ENCODE assay signal across 36 cellular contexts in genomic region chr3:182941719-182942118, GRCh38.
"Had no signal": no experiment of that assay in that cellular context is flagged by ENCODE, and none has a peak within 500 bp of the region (broad histone marks: within the 10 kb centered on the region; RNA-seq: fewer than 3 reads in every experiment).

No MANE protein-coding gene starts in this region.

- H3K27me3 ChIP-seq: MG63 had no signal

- H3K4me3 ChIP-seq: MG63 had no signal

- DNase-seq: Kasumi-1, MG63, MM.1S, MV-4-11, NCI-H1048, NCI-H1092, NCI-H1092 treated with DMSO at 0.1 percent for 48 hours, NCI-H1105, NCI-H1105 treated with DMSO at 0.1 percent for 48 hours, NCI-H1417, NCI-H1417 treated with DMSO at 0.1 percent for 48 hours, NCI-H1436, NCI-H1436 treated with DMSO at 0.1 percent for 48 hours, NCI-H146, NCI-H1694, NCI-H1694 treated with DMSO at 0.1 percent for 48 hours, NCI-H187, NCI-H187 treated with DMSO at 0.1 percent for 48 hours, NCI-H1930, NCI-H2029, NCI-H2029 treated with DMSO at 0.1 percent for 48 hours, NCI-H2081, NCI-H2081 treated with DMSO at 0.1 percent for 48 hours, NCI-H2107, NCI-H2171, NCI-H2171 treated with DMSO at 0.1 percent for 48 hours, NCI-H2227 treated with DMSO at 0.1 percent for 48 hours, NCI-H226, NCI-H345, NCI-H446, NCI-H446 treated with DMSO at 0.1 percent for 48 hours, NCI-H510A, NCI-H510A treated with DMSO at 0.1 percent for 48 hours, NCI-H524, NCI-H524 treated with DMSO at 0.1 percent for 48 hours, NCI-H526 had no signal

- H3K9me3 ChIP-seq: MG63 had no signal
